In genomic region chr5:180500300-180500699, GRCh38 we compare ENCODE assay signal across 7 cellular contexts. TPM values are rescaled to one million over a fixed set of nuclear protein-coding genes. Genes with fewer than 3 reads are reported as not detected.
DNase-seq lines count a peak whose midpoint lies in the region; ATAC-seq and TF ChIP-seq lines count a peak whose summit lies in the region.
"Not testable (repeated sequence)": the region's sequence is repeated elsewhere in the genome, so short reads cannot be mapped to it uniquely, and the experiment has no call there.

No MANE protein-coding gene starts in this region.

- H3K27ac ChIP-seq in DOHH2 (ENCODE audit: low read depth, low read length); Panc1 (ENCODE audit: low read length); neural progenitor cell: not testable (repeated sequence)

- not testable (repeated sequence) for DNase-seq in BE2C; HFFc6; Panc1 (ENCODE audit: low read depth, low spot score); WTC11 (ENCODE audit: low spot score); epithelial cell of proximal tubule (ENCODE audit: low read depth); neural progenitor cell (ENCODE audit: low spot score)

- not testable (repeated sequence) for H3K27ac Mint-ChIP-seq in HFFc6, WTC11, neural progenitor cell

- not testable (repeated sequence) for ATAC-seq in Panc1, WTC11

- H3K4me3 ChIP-seq in BE2C (ENCODE audit: low read depth, low read length); DOHH2 (ENCODE audit: low read length); Panc1 (ENCODE audit: low read depth in 2 of 2, low read length in 2 of 2); epithelial cell of proximal tubule (ENCODE audit: low read depth, low read length); neural progenitor cell: not testable (repeated sequence)

- H3K9me2 ChIP-seq in DOHH2 (replicated peaks; ENCODE audit: control insufficient read depth, low read length) = not testable (repeated sequence)

- POLR2A ChIA-PET in Panc1 (lab: Charles Lee); WTC11 (lab: Charles Lee): not testable (repeated sequence)

- H3K27me3 Mint-ChIP-seq in HFFc6 (ENCODE audit: insufficient read depth); WTC11 (ENCODE audit: low read depth); neural progenitor cell (ENCODE audit: insufficient read depth, low read depth): not testable (repeated sequence)

- not testable (repeated sequence) for H3K9ac ChIP-seq in neural progenitor cell

- H3K79me2 ChIP-seq in DOHH2 (ENCODE audit: control insufficient read depth, low read length) = peaks cover 100% of the 10 kb centered on the region
- H3K79me2 ChIP-seq in neural progenitor cell (ENCODE audit: low read depth) = peaks cover 100% of the 10 kb centered on the region

- H3K4me2 ChIP-seq in DOHH2 (ENCODE audit: low read length); neural progenitor cell: not testable (repeated sequence)

- H2AFZ ChIP-seq in neural progenitor cell (replicated peaks) = not testable (repeated sequence)

- H3K4me1 Mint-ChIP-seq in HFFc6 (ENCODE audit: low read depth) = peaks cover 36% of the 10 kb centered on the region
- H3K4me1 Mint-ChIP-seq in WTC11 = peaks cover 25% of the 10 kb centered on the region
- not testable (repeated sequence) for H3K4me1 Mint-ChIP-seq in neural progenitor cell

- H3K36me3 Mint-ChIP-seq in HFFc6 (ENCODE audit: low read depth) (peaks cover 20% of the 10 kb centered on the region), WTC11 (peaks cover 26% of the 10 kb centered on the region), neural progenitor cell (peaks cover 36% of the 10 kb centered on the region)

- peaks cover 29% of the 10 kb centered on the region for H3K36me3 ChIP-seq in BE2C
- H3K36me3 ChIP-seq in DOHH2 (ENCODE audit: control insufficient read depth, low read length) = peaks cover 67% of the 10 kb centered on the region
- not testable (repeated sequence) for H3K36me3 ChIP-seq in Panc1 (ENCODE audit: control insufficient read depth, insufficient read depth, low read length); neural progenitor cell

- H3K27me3 ChIP-seq in BE2C; DOHH2 (ENCODE audit: control insufficient read depth, low read length); Panc1 (ENCODE audit: control insufficient read depth, insufficient read depth, low read length); neural progenitor cell: not testable (repeated sequence)

- H3K4me1 ChIP-seq in BE2C = not testable (repeated sequence)
- H3K4me1 ChIP-seq in DOHH2 (ENCODE audit: control insufficient read depth, low read length) (peaks cover 15% of the 10 kb centered on the region), Panc1 (ENCODE audit: control insufficient read depth, insufficient read depth, low read length) (peaks cover 11% of the 10 kb centered on the region), neural progenitor cell (peaks cover 15% of the 10 kb centered on the region)

- H3K9me3 Mint-ChIP-seq in HFFc6, WTC11: not testable (repeated sequence)
- peaks cover 16% of the 10 kb centered on the region for H3K9me3 Mint-ChIP-seq in neural progenitor cell

- not testable (repeated sequence) for H3F3A ChIP-seq in DOHH2 (ENCODE audit: control insufficient read depth, insufficient read depth); neural progenitor cell (ENCODE audit: low read depth)

- peaks cover 11% of the 10 kb centered on the region; the same call in 1 of the 2 replicates for H4K20me1 ChIP-seq in DOHH2 (ENCODE audit: control insufficient read depth, insufficient read depth, low read depth, low read length)
- H4K20me1 ChIP-seq in neural progenitor cell (ENCODE audit: low read depth) = peaks cover 73% of the 10 kb centered on the region

- not testable (repeated sequence) for H3K9me3 ChIP-seq in BE2C; DOHH2 (ENCODE audit: control insufficient read depth, insufficient read depth, low read length); Panc1 (ENCODE audit: control insufficient read depth, insufficient read depth, low read depth, low read length); neural progenitor cell (ENCODE audit: low read depth)

- BruUV-seq in Panc1 (replicated peaks; lab: Mats Ljungman, UMichigan) = not testable (repeated sequence)

- in situ Hi-C loops in Panc1 (cut with HindIII; ENCODE audit: low pct_unique_long_range_greater_than_20kb, low sequenced_read_pairs) = not testable (repeated sequence)

- intact Hi-C loops in Panc1 (cut with micrococcal nuclease; ENCODE audit: unreplicated experiment) = not testable (repeated sequence)

- 0 out of 2 replicates have a peak, but pooled peaks have one; percentile 17 for TF ChIP-seq CTCF in BE2C (IDR thresholded peaks at IDR 0.05; ENCODE audit: low read depth, low read length)
- TF ChIP-seq CTCF in DOHH2 (IDR thresholded peaks at IDR 0.05; ENCODE audit: low read depth, low read length, poor library complexity, severe bottlenecking) = peak; percentile 4
- peak; percentile 32; the same call in 1 of the 2 replicates for TF ChIP-seq CTCF in HFFc6 (IDR thresholded peaks at IDR 0.05)
- TF ChIP-seq CTCF in Panc1 (IDR thresholded peaks at IDR 0.05) = peak; percentile 61
- TF ChIP-seq CTCF in WTC11 (IDR thresholded peaks at IDR 0.05) = peak; percentile 13; the same call in 1 of the 2 replicates
- TF ChIP-seq CTCF in epithelial cell of proximal tubule (conservative IDR thresholded peaks at IDR 0.05; ENCODE audit: low read depth, low read length) = peak; percentile 18
- peak; percentile 6 for TF ChIP-seq CTCF in neural progenitor cell (IDR thresholded peaks at IDR 0.05)

- CTCF ChIA-PET in Panc1 (lab: Charles Lee) (interaction anchor here (0.5 to 0.7 kb wide), 4 partner anchors 24 to 169 kb away, joined by 3 to 5 read pairs (median 4); no protein-coding TSS in a partner anchor), WTC11 (lab: Charles Lee) (interaction anchor here (0.5 to 1.2 kb wide), 8 partner anchors 9 to 207 kb away, joined by 3 to 4 read pairs (median 3); no protein-coding TSS in a partner anchor)

- not testable (repeated sequence) for H3K4me3 Mint-ChIP-seq in HFFc6, WTC11, neural progenitor cell

TF ChIP-seq in WTC11, 78 proteins besides CTCF, POLR2A, EP300 and RAD21:
- 0 out of 2 replicates have a peak, but pooled peaks have one; percentile 18 for TF ChIP-seq ZNF121 (CRISPR knock-in tag; IDR thresholded peaks at IDR 0.05)

RNA-seq across cellular contexts. Expression of gene CNOT6, which starts 6.1 kb away (rescaled TPM):
- 47.8 TPM for polyA plus RNA-seq in BE2C (2012; ENCODE audit: insufficient read depth, insufficient read length, low read depth)
- total RNA-seq in HFFc6 (2021; fragmentation: NEBNext Ultra II Directional; extraction: Animal tissue kit (Norgen Biotek cat#: 25700)) = 10 to 100 TPM; 17.0 to 20.8 (median 17.6) TPM
- total RNA-seq in Panc1 (2021; ENCODE audit: unreplicated experiment) (32.8 TPM), WTC11 (2021) (39.9 to 42.1 TPM (median 41.0 TPM) in 3 replicates), epithelial cell of proximal tubule (10.0 and 10.6 TPM in 2 replicates), neural progenitor cell (ENCODE audit: low replicate concordance) (28.6 and 38.5 TPM in 2 replicates)
- polyA plus RNA-seq in Panc1 (2012; ENCODE audit: insufficient read length) = 34.0 TPM

Comparison
In these comparisons a context has a peak if more than half of its experiments do, and no peak if none do; other contexts are left out.
1. CTCF ChIP-seq: peak in every context shown above with its lines; median percentile 61 in Panc1; 32 in HFFc6; 18 in epithelial cell of proximal tubule; 17 in BE2C; 13 in WTC11; 6 in neural progenitor cell; 4 in DOHH2.